ENCODE assay signal across 1 cellular context in the genomic region with DNA sequence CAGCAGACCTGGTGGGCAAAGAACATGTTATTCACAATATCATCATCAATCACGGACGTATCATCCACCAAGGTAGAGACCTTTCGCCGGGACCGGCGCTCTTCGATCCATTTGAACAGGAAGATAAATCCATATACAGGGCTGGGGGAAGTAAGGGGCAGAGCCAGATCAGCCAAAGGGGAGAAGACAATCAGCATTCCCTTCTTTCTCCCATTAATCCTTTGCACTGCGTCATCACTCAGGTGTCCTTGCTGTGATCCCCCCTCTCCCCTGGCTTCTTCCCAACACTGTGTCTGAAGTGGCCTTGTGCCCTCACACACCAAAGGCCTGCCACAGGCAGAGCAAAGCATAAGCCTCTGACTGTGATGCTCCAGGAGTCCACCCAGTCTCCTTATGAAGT.
TF ChIP-seq lines count a peak whose summit lies in the region.

No MANE protein-coding gene starts in this region.

TF ChIP-seq in HepG2, 621 proteins besides CTCF, POLR2A, EP300 and RAD21:
- TF ChIP-seq, protein P1, sequence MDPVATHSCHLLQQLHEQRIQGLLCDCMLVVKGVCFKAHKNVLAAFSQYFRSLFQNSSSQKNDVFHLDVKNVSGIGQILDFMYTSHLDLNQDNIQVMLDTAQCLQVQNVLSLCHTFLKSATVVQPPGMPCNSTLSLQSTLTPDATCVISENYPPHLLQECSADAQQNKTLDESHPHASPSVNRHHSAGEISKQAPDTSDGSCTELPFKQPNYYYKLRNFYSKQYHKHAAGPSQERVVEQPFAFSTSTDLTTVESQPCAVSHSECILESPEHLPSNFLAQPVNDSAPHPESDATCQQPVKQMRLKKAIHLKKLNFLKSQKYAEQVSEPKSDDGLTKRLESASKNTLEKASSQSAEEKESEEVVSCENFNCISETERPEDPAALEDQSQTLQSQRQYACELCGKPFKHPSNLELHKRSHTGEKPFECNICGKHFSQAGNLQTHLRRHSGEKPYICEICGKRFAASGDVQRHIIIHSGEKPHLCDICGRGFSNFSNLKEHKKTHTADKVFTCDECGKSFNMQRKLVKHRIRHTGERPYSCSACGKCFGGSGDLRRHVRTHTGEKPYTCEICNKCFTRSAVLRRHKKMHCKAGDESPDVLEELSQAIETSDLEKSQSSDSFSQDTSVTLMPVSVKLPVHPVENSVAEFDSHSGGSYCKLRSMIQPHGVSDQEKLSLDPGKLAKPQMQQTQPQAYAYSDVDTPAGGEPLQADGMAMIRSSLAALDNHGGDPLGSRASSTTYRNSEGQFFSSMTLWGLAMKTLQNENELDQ (CRISPR knock-in tag; IDR thresholded peaks at IDR 0.05; ENCODE audit: borderline replicate concordance), result no peak
- TF ChIP-seq, protein P2, sequence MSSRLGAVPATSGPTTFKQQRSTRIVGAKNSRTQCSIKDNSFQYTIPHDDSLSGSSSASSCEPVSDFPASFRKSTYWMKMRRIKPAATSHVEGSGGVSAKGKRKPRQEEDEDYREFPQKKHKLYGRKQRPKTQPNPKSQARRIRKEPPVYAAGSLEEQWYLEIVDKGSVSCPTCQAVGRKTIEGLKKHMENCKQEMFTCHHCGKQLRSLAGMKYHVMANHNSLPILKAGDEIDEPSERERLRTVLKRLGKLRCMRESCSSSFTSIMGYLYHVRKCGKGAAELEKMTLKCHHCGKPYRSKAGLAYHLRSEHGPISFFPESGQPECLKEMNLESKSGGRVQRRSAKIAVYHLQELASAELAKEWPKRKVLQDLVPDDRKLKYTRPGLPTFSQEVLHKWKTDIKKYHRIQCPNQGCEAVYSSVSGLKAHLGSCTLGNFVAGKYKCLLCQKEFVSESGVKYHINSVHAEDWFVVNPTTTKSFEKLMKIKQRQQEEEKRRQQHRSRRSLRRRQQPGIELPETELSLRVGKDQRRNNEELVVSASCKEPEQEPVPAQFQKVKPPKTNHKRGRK (CRISPR knock-in tag; IDR thresholded peaks at IDR 0.05), result no peak
- TF ChIP-seq ZNF777 (CRISPR knock-in tag; IDR thresholded peaks at IDR 0.05) (no peak), TGIF2 (CRISPR knock-in tag; IDR thresholded peaks at IDR 0.05) (no peak), ZNF251 (CRISPR knock-in tag; IDR thresholded peaks at IDR 0.05) (no peak), ZNF543 (CRISPR knock-in tag; IDR thresholded peaks at IDR 0.05) (no peak), ARNT (IDR thresholded peaks at IDR 0.05) (no peak), HOXA5 (CRISPR knock-in tag; IDR thresholded peaks at IDR 0.05) (no peak), TOE1 (CRISPR knock-in tag; IDR thresholded peaks at IDR 0.05) (no peak)
- TF ChIP-seq, protein P3, sequence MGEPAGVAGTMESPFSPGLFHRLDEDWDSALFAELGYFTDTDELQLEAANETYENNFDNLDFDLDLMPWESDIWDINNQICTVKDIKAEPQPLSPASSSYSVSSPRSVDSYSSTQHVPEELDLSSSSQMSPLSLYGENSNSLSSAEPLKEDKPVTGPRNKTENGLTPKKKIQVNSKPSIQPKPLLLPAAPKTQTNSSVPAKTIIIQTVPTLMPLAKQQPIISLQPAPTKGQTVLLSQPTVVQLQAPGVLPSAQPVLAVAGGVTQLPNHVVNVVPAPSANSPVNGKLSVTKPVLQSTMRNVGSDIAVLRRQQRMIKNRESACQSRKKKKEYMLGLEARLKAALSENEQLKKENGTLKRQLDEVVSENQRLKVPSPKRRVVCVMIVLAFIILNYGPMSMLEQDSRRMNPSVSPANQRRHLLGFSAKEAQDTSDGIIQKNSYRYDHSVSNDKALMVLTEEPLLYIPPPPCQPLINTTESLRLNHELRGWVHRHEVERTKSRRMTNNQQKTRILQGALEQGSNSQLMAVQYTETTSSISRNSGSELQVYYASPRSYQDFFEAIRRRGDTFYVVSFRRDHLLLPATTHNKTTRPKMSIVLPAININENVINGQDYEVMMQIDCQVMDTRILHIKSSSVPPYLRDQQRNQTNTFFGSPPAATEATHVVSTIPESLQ (CRISPR knock-in tag; conservative IDR thresholded peaks at IDR 0.05), result no peak
- TF ChIP-seq, protein P4, sequence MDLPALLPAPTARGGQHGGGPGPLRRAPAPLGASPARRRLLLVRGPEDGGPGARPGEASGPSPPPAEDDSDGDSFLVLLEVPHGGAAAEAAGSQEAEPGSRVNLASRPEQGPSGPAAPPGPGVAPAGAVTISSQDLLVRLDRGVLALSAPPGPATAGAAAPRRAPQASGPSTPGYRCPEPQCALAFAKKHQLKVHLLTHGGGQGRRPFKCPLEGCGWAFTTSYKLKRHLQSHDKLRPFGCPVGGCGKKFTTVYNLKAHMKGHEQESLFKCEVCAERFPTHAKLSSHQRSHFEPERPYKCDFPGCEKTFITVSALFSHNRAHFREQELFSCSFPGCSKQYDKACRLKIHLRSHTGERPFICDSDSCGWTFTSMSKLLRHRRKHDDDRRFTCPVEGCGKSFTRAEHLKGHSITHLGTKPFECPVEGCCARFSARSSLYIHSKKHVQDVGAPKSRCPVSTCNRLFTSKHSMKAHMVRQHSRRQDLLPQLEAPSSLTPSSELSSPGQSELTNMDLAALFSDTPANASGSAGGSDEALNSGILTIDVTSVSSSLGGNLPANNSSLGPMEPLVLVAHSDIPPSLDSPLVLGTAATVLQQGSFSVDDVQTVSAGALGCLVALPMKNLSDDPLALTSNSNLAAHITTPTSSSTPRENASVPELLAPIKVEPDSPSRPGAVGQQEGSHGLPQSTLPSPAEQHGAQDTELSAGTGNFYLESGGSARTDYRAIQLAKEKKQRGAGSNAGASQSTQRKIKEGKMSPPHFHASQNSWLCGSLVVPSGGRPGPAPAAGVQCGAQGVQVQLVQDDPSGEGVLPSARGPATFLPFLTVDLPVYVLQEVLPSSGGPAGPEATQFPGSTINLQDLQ (CRISPR knock-in tag; IDR thresholded peaks at IDR 0.05), result no peak
- TF ChIP-seq, protein P5, sequence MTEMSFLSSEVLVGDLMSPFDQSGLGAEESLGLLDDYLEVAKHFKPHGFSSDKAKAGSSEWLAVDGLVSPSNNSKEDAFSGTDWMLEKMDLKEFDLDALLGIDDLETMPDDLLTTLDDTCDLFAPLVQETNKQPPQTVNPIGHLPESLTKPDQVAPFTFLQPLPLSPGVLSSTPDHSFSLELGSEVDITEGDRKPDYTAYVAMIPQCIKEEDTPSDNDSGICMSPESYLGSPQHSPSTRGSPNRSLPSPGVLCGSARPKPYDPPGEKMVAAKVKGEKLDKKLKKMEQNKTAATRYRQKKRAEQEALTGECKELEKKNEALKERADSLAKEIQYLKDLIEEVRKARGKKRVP (CRISPR knock-in tag; IDR thresholded peaks at IDR 0.05), result no peak
